Comparison of ENCODE assay signal across 1 cellular context in genomic region chr20:57473246-57474042, GRCh38.
TF ChIP-seq lines count a peak whose summit lies in the region.

No MANE protein-coding gene starts in this region.

TF ChIP-seq in IMR-90, 13 proteins besides CTCF, POLR2A, EP300 and RAD21 (continued from another document):
- TF ChIP-seq MAFK (IDR thresholded peaks at IDR 0.05; ENCODE audit: low read depth, low read length), result no peak
- TF ChIP-seq BHLHE40 (IDR thresholded peaks at IDR 0.05; ENCODE audit: low read depth, low read length), result no peak
